In genomic region chr1:3158329-3158728, GRCh38 we compare ENCODE assay signal across 1 cellular context.
TF ChIP-seq lines count a peak whose summit lies in the region.

No MANE protein-coding gene starts in this region.

TF ChIP-seq in HepG2, 621 proteins besides CTCF, POLR2A, EP300 and RAD21 (continued from another document):
- TF ChIP-seq THAP9 (CRISPR knock-in tag; IDR thresholded peaks at IDR 0.05; ENCODE audit: borderline replicate concordance) (no peak), ZNF281 (CRISPR knock-in tag; IDR thresholded peaks at IDR 0.05; ENCODE audit: borderline replicate concordance) (no peak), ZNF331 (CRISPR knock-in tag; IDR thresholded peaks at IDR 0.05) (no peak), MAFF (IDR thresholded peaks at IDR 0.05; ENCODE audit: low read depth, low read length) (peak; percentile 78), NFYC (CRISPR knock-in tag; IDR thresholded peaks at IDR 0.05) (no peak), MAFK (conservative IDR thresholded peaks at IDR 0.05 in 1 of 2, IDR thresholded peaks at IDR 0.05 in 1 of 2; ENCODE audit: low read length in 2 of 2) (peak; percentile 81 to 88), ZNF282 (IDR thresholded peaks at IDR 0.05; ENCODE audit: partially characterized antibody) (no peak), NFE2L2 (IDR thresholded peaks at IDR 0.05; ENCODE audit: low read length) (peak; percentile 77), XRCC5 (optimal IDR thresholded peaks at IDR 0.05; ENCODE audit: low read length) (no peak), RAD51 (IDR thresholded peaks at IDR 0.05; ENCODE audit: borderline replicate concordance) (no peak), ATRX (CRISPR knock-in tag; IDR thresholded peaks at IDR 0.05; ENCODE audit: borderline replicate concordance) (no peak)
- TF ChIP-seq, protein P1, sequence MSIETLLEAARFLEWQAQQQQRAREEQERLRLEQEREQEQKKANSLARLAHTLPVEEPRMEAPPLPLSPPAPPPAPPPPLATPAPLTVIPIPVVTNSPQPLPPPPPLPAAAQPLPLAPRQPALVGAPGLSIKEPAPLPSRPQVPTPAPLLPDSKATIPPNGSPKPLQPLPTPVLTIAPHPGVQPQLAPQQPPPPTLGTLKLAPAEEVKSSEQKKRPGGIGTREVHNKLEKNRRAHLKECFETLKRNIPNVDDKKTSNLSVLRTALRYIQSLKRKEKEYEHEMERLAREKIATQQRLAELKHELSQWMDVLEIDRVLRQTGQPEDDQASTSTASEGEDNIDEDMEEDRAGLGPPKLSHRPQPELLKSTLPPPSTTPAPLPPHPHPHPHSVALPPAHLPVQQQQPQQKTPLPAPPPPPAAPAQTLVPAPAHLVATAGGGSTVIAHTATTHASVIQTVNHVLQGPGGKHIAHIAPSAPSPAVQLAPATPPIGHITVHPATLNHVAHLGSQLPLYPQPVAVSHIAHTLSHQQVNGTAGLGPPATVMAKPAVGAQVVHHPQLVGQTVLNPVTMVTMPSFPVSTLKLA (IDR thresholded peaks at IDR 0.05): no peak
